Comparison of ENCODE assay signal across 23 cellular contexts in the genomic region with DNA sequence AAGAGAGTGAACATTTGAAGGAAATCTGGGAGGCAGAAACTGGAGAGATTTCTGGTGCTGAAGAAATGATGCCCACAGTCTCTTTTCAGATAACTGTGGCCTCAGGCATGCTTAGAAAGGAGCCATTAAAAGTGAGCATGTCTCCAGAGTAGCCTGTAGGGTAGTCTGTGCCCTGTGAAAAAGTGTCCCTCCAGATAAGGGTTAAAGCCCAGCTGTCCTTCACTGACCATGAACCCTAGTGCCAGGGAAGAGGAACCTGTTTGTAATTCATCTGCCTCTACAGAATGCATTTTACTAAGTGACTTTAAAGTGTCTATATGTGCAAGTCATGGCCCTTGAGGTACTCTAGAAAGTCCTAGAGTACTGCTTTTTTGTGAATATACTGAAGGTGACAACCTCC. TPM values are rescaled to one million over a fixed set of nuclear protein-coding genes. Genes with fewer than 3 reads are reported as not detected.
A peak's percentile ranks its signal among the peaks of the same experiment; 100 is the strongest.
DNase-seq lines count a peak whose midpoint lies in the region; ATAC-seq, FAIRE-seq and TF ChIP-seq lines count a peak whose summit lies in the region.
"Had no signal": no experiment of that assay in that cellular context is flagged by ENCODE, and none has a peak within 500 bp of the region (broad histone marks: within the 10 kb centered on the region; RNA-seq: fewer than 3 reads in every experiment).

No MANE protein-coding gene starts in this region.

- in situ Hi-C loops in HepG2 (cut with HindIII; ENCODE audit: extremely low pct_ligation_motif_present, low pct_unique_long_range_greater_than_20kb), result no loop called here

- ATAC-seq in HepG2, result no peak
- ATAC-seq in right lobe of liver, result no peak
- no peak for ATAC-seq in GM19395 (IDR thresholded peaks at IDR 0.05; ENCODE audit: unreplicated experiment)
- ATAC-seq: A549 had no signal

- H3K4me3 ChIP-seq in HepG2 (replicated peaks in 1 of 3; ENCODE audit: insufficient read depth in 1 of 3, low read depth in 2 of 3, low read length in 3 of 3), result no peak overlapping the region
- no peak overlapping the region for H3K4me3 ChIP-seq in right lobe of liver
- H3K4me3 ChIP-seq in mesenchymal stem cell (ENCODE audit: insufficient read depth in 1 of 2, low read depth in 1 of 2, low read length in 2 of 2), result no peak overlapping the region
- H3K4me3 ChIP-seq: A549; BLaER1 treated with 17β-estradiol and CSF1 and Interleukin-3, amounts not matched to agents 10 nM and 100 nM had no signal

- TF ChIP-seq RAD21 in HepG2 (CRISPR knock-in tag; IDR thresholded peaks at IDR 0.05), result no peak

- H3K79me1 ChIP-seq in mesenchymal stem cell (replicated peaks; ENCODE audit: low read length, poor library complexity, severe bottlenecking), result no peaks in the 10 kb centered on the region

- FAIRE-seq in HepG2 (lab: Jason Lieb, UNC), result no peak
- FAIRE-seq: D721Med, G401.6, GM12892 had no signal

- H3K23ac ChIP-seq in mesenchymal stem cell (ENCODE audit: low read length in 2 of 2), result no peak overlapping the region

- TF ChIP-seq CTCF in HepG2 (CRISPR knock-in tag; IDR thresholded peaks at IDR 0.05) (no peak), right lobe of liver (IDR thresholded peaks at IDR 0.05) (no peak)

- H3K4me2 ChIP-seq in HepG2 (ENCODE audit: low read depth, low read length) (no peak overlapping the region), mesenchymal stem cell (ENCODE audit: low read length, poor library complexity, severe bottlenecking) (no peak overlapping the region)
- H3K4me2 ChIP-seq: A549; BLaER1 treated with 17β-estradiol and CSF1 and Interleukin-3, amounts not matched to agents 10 nM and 100 nM had no signal

- no peak for TF ChIP-seq POLR2A in HepG2 (IDR thresholded peaks at IDR 0.05; ENCODE audit: insufficient read depth in 1 of 2, low read depth in 2 of 2, low read length in 2 of 2)
- no peak for TF ChIP-seq POLR2A in right lobe of liver (IDR thresholded peaks at IDR 0.05)

- no peak overlapping the region for H3K27ac ChIP-seq in HepG2 (ENCODE audit: extremely low read length, insufficient read depth, low read length)
- no peak overlapping the region for H3K27ac ChIP-seq in right lobe of liver
- H3K27ac ChIP-seq in cingulate gyrus (ENCODE audit: low read depth, low read length), result peak overlapping the region; percentile 11
- no peak overlapping the region for H3K27ac ChIP-seq in mesenchymal stem cell (ENCODE audit: low read length, poor library complexity, severe bottlenecking)
- H3K27ac ChIP-seq: BLaER1 treated with 17β-estradiol and CSF1 and Interleukin-3, amounts not matched to agents 10 nM and 100 nM had no signal

- no peak overlapping the region for H2BK120ac ChIP-seq in mesenchymal stem cell (ENCODE audit: low read depth, low read length)

- H2AFZ ChIP-seq in HepG2 (ENCODE audit: low read length), result peak overlapping the region; percentile 42
- no peak overlapping the region for H2AFZ ChIP-seq in mesenchymal stem cell (ENCODE audit: low read depth, low read length)

- CTCF ChIA-PET in HepG2 (lab: Yijun Ruan, JAX; ENCODE audit: low intra/inter-chr PET ratio, low total read pairs), result no interaction called here

- H4K91ac ChIP-seq in mesenchymal stem cell (ENCODE audit: low read length), result no peak overlapping the region

- H3K4me1 ChIP-seq in HepG2 (ENCODE audit: insufficient read depth, low read length), result peaks cover 49% of the 10 kb centered on the region
- H3K4me1 ChIP-seq in right lobe of liver, result no peaks in the 10 kb centered on the region
- peaks cover 10% of the 10 kb centered on the region for H3K4me1 ChIP-seq in mesenchymal stem cell (ENCODE audit: control insufficient read depth, insufficient read depth, low read depth, low read length)
- H3K4me1 ChIP-seq: BE2C; BLaER1 treated with 17β-estradiol and CSF1 and Interleukin-3, amounts not matched to agents 10 nM and 100 nM had no signal

- H2BK15ac ChIP-seq in mesenchymal stem cell (ENCODE audit: low read depth, poor library complexity, severe bottlenecking), result no peak overlapping the region

- no peak overlapping the region for H2BK5ac ChIP-seq in mesenchymal stem cell (ENCODE audit: low read depth, low read length, poor library complexity, severe bottlenecking)

- H3K9ac ChIP-seq in HepG2 (ENCODE audit: insufficient read depth, low read depth, low read length), result no peak overlapping the region
- H3K9ac ChIP-seq in mesenchymal stem cell (ENCODE audit: low read length), result no peak overlapping the region
- H3K9ac ChIP-seq: BLaER1 treated with 17β-estradiol and CSF1 and Interleukin-3, amounts not matched to agents 10 nM and 100 nM had no signal

- no peak overlapping the region for H3K14ac ChIP-seq in mesenchymal stem cell (ENCODE audit: low read length in 2 of 2)

- no peak overlapping the region for H3K18ac ChIP-seq in mesenchymal stem cell (ENCODE audit: low read depth in 1 of 2, low read length in 2 of 2)

- intact Hi-C loops in HepG2 (cut with micrococcal nuclease; ENCODE audit: unreplicated experiment), result no loop called here
- intact Hi-C loops in right lobe of liver (cut with DNase I), result no loop called here
- intact Hi-C loops in posterior vena cava (cut with DNase I), result no loop called here

- TF ChIP-seq EP300 in HepG2 (IDR thresholded peaks at IDR 0.05; ENCODE audit: low read depth in 2 of 2, low read length in 2 of 2) (no peak), HepG2 (CRISPR knock-in tag; IDR thresholded peaks at IDR 0.05; ENCODE audit: borderline replicate concordance) (no peak)

- H3K27me3 ChIP-seq in HepG2 (ENCODE audit: control insufficient read depth in 1 of 2, insufficient read depth in 2 of 2, low read length in 2 of 2) (no peaks in the 10 kb centered on the region), right lobe of liver (no peaks in the 10 kb centered on the region), mesenchymal stem cell (ENCODE audit: control insufficient read depth in 1 of 2, insufficient read depth in 1 of 2, low read length in 2 of 2) (no peaks in the 10 kb centered on the region)
- H3K27me3 ChIP-seq: BE2C; BLaER1 treated with 17β-estradiol and CSF1 and Interleukin-3, amounts not matched to agents 10 nM and 100 nM had no signal

- BruUV-seq in HepG2 (replicated peaks; lab: Mats Ljungman, UMichigan), result no TSS peak

- no peaks in the 10 kb centered on the region for H4K20me1 ChIP-seq in HepG2 (ENCODE audit: insufficient read depth, low read length)
- H4K20me1 ChIP-seq: BLaER1 treated with 17β-estradiol and CSF1 and Interleukin-3, amounts not matched to agents 10 nM and 100 nM had no signal

- no peak overlapping the region for H4K8ac ChIP-seq in mesenchymal stem cell (ENCODE audit: low read length)

- H3K79me2 ChIP-seq in HepG2 (ENCODE audit: insufficient read depth, low read length), result no peaks in the 10 kb centered on the region

- H3K36me3 ChIP-seq in HepG2 (replicated peaks in 1 of 2; ENCODE audit: control insufficient read depth in 1 of 2, insufficient read depth in 2 of 2, low read length in 2 of 2) (no peaks in the 10 kb centered on the region), right lobe of liver (no peaks in the 10 kb centered on the region), mesenchymal stem cell (ENCODE audit: control insufficient read depth in 1 of 2, insufficient read depth in 2 of 2, low read depth in 1 of 2, low read length in 2 of 2) (no peaks in the 10 kb centered on the region)
- H3K36me3 ChIP-seq: BE2C; BLaER1 treated with 17β-estradiol and CSF1 and Interleukin-3, amounts not matched to agents 10 nM and 100 nM had no signal

- H3K9me3 ChIP-seq in HepG2 (ENCODE audit: low read length) (no peaks in the 10 kb centered on the region), right lobe of liver (no peaks in the 10 kb centered on the region), mesenchymal stem cell (ENCODE audit: control insufficient read depth, low read length) (no peaks in the 10 kb centered on the region)
- H3K9me3 ChIP-seq: A549; BE2C; BLaER1 treated with 17β-estradiol and CSF1 and Interleukin-3, amounts not matched to agents 10 nM and 100 nM had no signal

- peak overlapping the region in 1 of 2 experiments; percentile 41 for H2BK12ac ChIP-seq in mesenchymal stem cell (ENCODE audit: low read length in 2 of 2)

- H3K4ac ChIP-seq in mesenchymal stem cell (ENCODE audit: low read depth in 1 of 2, low read length in 2 of 2), result no peak overlapping the region

- DNase-seq in HepG2 (ENCODE audit: low spot score) (no peak), right lobe of liver (no peak), mesenchymal stem cell (no peak), posterior vena cava (ENCODE audit: low spot score) (no peak)
- no peak for DNase-seq in activated CD4-positive, alpha-beta T cell treated with anti-CD3 and anti-CD28 coated beads for 4 hours
- DNase-seq: 8988T; ACHN; AML-193; BE2C; CD4-positive, alpha-beta T cell; CD8-positive, alpha-beta memory T cell; DMS 273 treated with DMSO at 0.1 percent for 48 hours; DND-41; GOT3; H7; HCEC 1CT had no signal

- POLR2A ChIA-PET in HepG2 (lab: Yijun Ruan, JAX), result interaction anchor here (1.3 kb wide), 1 partner anchor 30 kb away, joined by 7 read pairs; a partner anchor contains a TSS

- H2AK5ac ChIP-seq in mesenchymal stem cell (ENCODE audit: low read length, severe bottlenecking), result peak overlapping the region; percentile 51

RNA-seq across cellular contexts. Expression of a gene that starts 30.5 kb away (rescaled TPM):
- total RNA-seq in HepG2 (2016; rRNA removed; fragmentation: Illumina TruSeq; extraction: Trizol) (93.5 and 122 TPM in 2 replicates), right lobe of liver (10 to 100 TPM; 40.4 to 66.6 (median 46.3) TPM), posterior vena cava (10 to 100 TPM; 64.6 to 67.6 TPM)
- total RNA-seq in HepG2 (2016; cell fraction: cytosol; rRNA removed; fragmentation: Illumina TruSeq; extraction: Trizol; ENCODE audit: low read depth), result 97.2 and 110 TPM in 2 replicates
- total RNA-seq in HepG2 (2016; cell fraction: insoluble cytoplasmic fraction; rRNA removed; fragmentation: Illumina TruSeq; extraction: Trizol), result 95.7 and 116 TPM in 2 replicates
- total RNA-seq in HepG2 (2016; cell fraction: membrane; rRNA removed; fragmentation: Illumina TruSeq; extraction: Trizol), result 85.7 and 89.7 TPM in 2 replicates
- total RNA-seq in HepG2 (2016; cell fraction: nucleus; rRNA removed; fragmentation: Illumina TruSeq; extraction: Trizol), result 203 and 204 TPM in 2 replicates
- polyA plus RNA-seq in HepG2 (2011; rRNA removed), result 133 and 146 TPM in 2 replicates
- polyA plus RNA-seq in HepG2 (2011; cell fraction: cytosol; rRNA removed), result 63.6 and 104 TPM in 2 replicates
- 143 and 176 TPM in 2 replicates for polyA plus RNA-seq in HepG2 (2011; cell fraction: nucleus; rRNA removed)
- 168 and 275 TPM in 2 replicates for polyA plus RNA-seq in HepG2 (2012)
- 15.0 and 16.3 TPM in 2 replicates for polyA plus RNA-seq in HepG2 (2016; cell fraction: cytosol; fragmentation: Illumina TruSeq; extraction: Trizol; ENCODE audit: low read depth)
- 115 and 119 TPM in 2 replicates for polyA plus RNA-seq in HepG2 (2016; cell fraction: insoluble cytoplasmic fraction; fragmentation: Illumina TruSeq; extraction: Trizol; ENCODE audit: low read depth)
- polyA plus RNA-seq in HepG2 (2016; cell fraction: membrane; fragmentation: Illumina TruSeq; extraction: Trizol; ENCODE audit: low read depth), result 32.6 and 37.1 TPM in 2 replicates
- 123 and 129 TPM in 2 replicates for polyA plus RNA-seq in HepG2 (2016; cell fraction: nucleus; fragmentation: Illumina TruSeq; extraction: Trizol; ENCODE audit: insufficient read depth, low read depth)
- 26.4 and 224 TPM in 2 replicates for polyA minus RNA-seq in HepG2 (2011; rRNA and poly(A)+ RNA removed; ENCODE audit: low replicate concordance)
- 152 and 197 TPM in 2 replicates for polyA minus RNA-seq in HepG2 (2011; cell fraction: cytosol; rRNA and poly(A)+ RNA removed)
- 1,403 and 1,733 TPM in 2 replicates for polyA minus RNA-seq in HepG2 (2011; cell fraction: nucleus; rRNA and poly(A)+ RNA removed)
- 26.8 TPM for polyA plus RNA-seq in mesenchymal stem cell (2013, experiment 1 of 2)
- polyA plus RNA-seq in mesenchymal stem cell (2013, experiment 2 of 2), result 26.1 TPM
